Comparison of ENCODE assay signal across 16 cellular contexts in genomic region chr14:94225460-94225989, GRCh38. TPM values are rescaled to one million over a fixed set of nuclear protein-coding genes. Genes with fewer than 3 reads are reported as not detected.
A peak's percentile ranks its signal among the peaks of the same experiment; 100 is the strongest.
DNase-seq lines count a peak whose midpoint lies in the region; ATAC-seq and TF ChIP-seq lines count a peak whose summit lies in the region.
"Had no signal": no experiment of that assay in that cellular context is flagged by ENCODE, and none has a peak within 500 bp of the region (broad histone marks: within the 10 kb centered on the region; RNA-seq: fewer than 3 reads in every experiment).

No MANE protein-coding gene starts in this region.

- no peak overlapping the region for H3K4me3 Mint-ChIP-seq in naive thymus-derived CD8-positive, alpha-beta T cell
- H3K4me3 Mint-ChIP-seq: CD14-positive monocyte; CD4-positive, alpha-beta T cell; CD8-positive, alpha-beta memory T cell had no signal

- H3K27ac ChIP-seq in BLaER1 treated with 17β-estradiol and CSF1 and Interleukin-3, amounts not matched to agents 10 nM and 100 nM, result no peak overlapping the region
- peak overlapping the region; percentile 69 for H3K27ac ChIP-seq in VCaP

- peak overlapping the region in 1 of 10 donors; percentile 36 for H3K27ac Mint-ChIP-seq in naive thymus-derived CD8-positive, alpha-beta T cell
- H3K27ac Mint-ChIP-seq: CD14-positive monocyte; CD4-positive, alpha-beta T cell; CD8-positive, alpha-beta memory T cell had no signal

- POLR2A ChIA-PET in HEK293T (lab: Yijun Ruan, JAX), result no interaction called here
- POLR2A ChIA-PET in naive thymus-derived CD8-positive, alpha-beta T cell (lab: Charles Lee), result no interaction called here

- DNase-seq in LNCaP clone FGC (ENCODE audit: low read depth) (peak; percentile 10), SK-N-DZ (ENCODE audit: low spot score) (peak; percentile 79), left lobe of liver (ENCODE audit: low spot score) (no peak), HEK293T (ENCODE audit: extremely low spot score) (no peak)
- no peak for DNase-seq in naive thymus-derived CD8-positive, alpha-beta T cell
- DNase-seq: CD4-positive, alpha-beta T cell; CD8-positive, alpha-beta memory T cell; DMS 273 treated with DMSO at 0.1 percent for 48 hours; DMS79; EL; GDM1; H7 had no signal

- peaks cover 0 to 18% (median 12%) of the 10 kb centered on the region in 10 experiments; a peak in 10 of 20 replicates for H3K4me1 ChIP-seq in BLaER1 treated with 17β-estradiol and CSF1 and Interleukin-3, amounts not matched to agents 10 nM and 100 nM

- H3K4me3 ChIP-seq in BLaER1 treated with 17β-estradiol and CSF1 and Interleukin-3, amounts not matched to agents 10 nM and 100 nM, result no peak overlapping the region
- no peak overlapping the region for H3K4me3 ChIP-seq in LNCaP clone FGC (ENCODE audit: low read depth, low read length)

- peaks cover 0 to 28% (median 11%) of the 10 kb centered on the region in 9 donors for H3K9me3 Mint-ChIP-seq in naive thymus-derived CD8-positive, alpha-beta T cell

- peaks cover 3 to 15% (median 7%) of the 10 kb centered on the region in 5 donors for H3K27me3 Mint-ChIP-seq in naive thymus-derived CD8-positive, alpha-beta T cell
- H3K27me3 Mint-ChIP-seq: CD4-positive, alpha-beta T cell had no signal

- peak overlapping the region in 8 of 11 experiments; percentile 2 to 43 (median 29); a peak in 9 of 22 replicates for H3K4me2 ChIP-seq in BLaER1 treated with 17β-estradiol and CSF1 and Interleukin-3, amounts not matched to agents 10 nM and 100 nM

- ATAC-seq in HG03439 (IDR thresholded peaks at IDR 0.05; ENCODE audit: unreplicated experiment) (no peak), left lobe of liver (no peak)
- ATAC-seq in naive thymus-derived CD8-positive, alpha-beta T cell, result no peak

- H3K9ac ChIP-seq in BLaER1 treated with 17β-estradiol and CSF1 and Interleukin-3, amounts not matched to agents 10 nM and 100 nM, result no peak overlapping the region

- H3K4me1 Mint-ChIP-seq in naive thymus-derived CD8-positive, alpha-beta T cell, result peaks cover 0 to 12% (median 0%) of the 10 kb centered on the region in 4 donors
- H3K4me1 Mint-ChIP-seq: CD8-positive, alpha-beta memory T cell had no signal

- no peaks in the 10 kb centered on the region for H3K36me3 ChIP-seq in BLaER1 treated with 17β-estradiol and CSF1 and Interleukin-3, amounts not matched to agents 10 nM and 100 nM

- H4K20me1 ChIP-seq in BLaER1 treated with 17β-estradiol and CSF1 and Interleukin-3, amounts not matched to agents 10 nM and 100 nM, result no peaks in the 10 kb centered on the region

- H3K36me3 Mint-ChIP-seq in naive thymus-derived CD8-positive, alpha-beta T cell, result peaks cover 0 to 21% (median 10%) of the 10 kb centered on the region in 3 donors
- H3K36me3 Mint-ChIP-seq: CD14-positive monocyte had no signal

- no peak for TF ChIP-seq CTCF in LNCaP clone FGC (IDR thresholded peaks at IDR 0.05; ENCODE audit: control insufficient read depth, extremely low read depth, insufficient read depth)
- TF ChIP-seq CTCF in VCaP (conservative IDR thresholded peaks at IDR 0.05), result no peak

- CTCF ChIA-PET in HEK293T (lab: Yijun Ruan, JAX), result no interaction called here

- no peaks in the 10 kb centered on the region for H3K27me3 ChIP-seq in BLaER1 treated with 17β-estradiol and CSF1 and Interleukin-3, amounts not matched to agents 10 nM and 100 nM

- H3K9me3 ChIP-seq in BLaER1 treated with 17β-estradiol and CSF1 and Interleukin-3, amounts not matched to agents 10 nM and 100 nM (replicated peaks in 1 of 11), result peaks cover 0 to 43% (median 21%) of the 10 kb centered on the region in 11 experiments; a peak in 19 of 22 replicates

TF ChIP-seq in HEK293T, 16 proteins besides CTCF, POLR2A, EP300 and RAD21:
- TF ChIP-seq SUZ12 (IDR thresholded peaks at IDR 0.05), result no peak
- TF ChIP-seq ELF4 (IDR thresholded peaks at IDR 0.05), result no peak
- TF ChIP-seq FOXK2 (IDR thresholded peaks at IDR 0.05), result no peak
- TF ChIP-seq TARDBP (IDR thresholded peaks at IDR 0.05), result no peak
- no peak for TF ChIP-seq NFRKB (IDR thresholded peaks at IDR 0.05)
- TF ChIP-seq LEF1 (IDR thresholded peaks at IDR 0.05; ENCODE audit: borderline replicate concordance), result no peak
- TF ChIP-seq BHLHE40 (IDR thresholded peaks at IDR 0.05; ENCODE audit: borderline replicate concordance), result no peak
- TF ChIP-seq FOXM1 (IDR thresholded peaks at IDR 0.05; ENCODE audit: borderline replicate concordance), result no peak
- no peak for TF ChIP-seq SP1 (IDR thresholded peaks at IDR 0.05)
- TF ChIP-seq CTBP1 (IDR thresholded peaks at IDR 0.05; ENCODE audit: borderline replicate concordance), result no peak
- no peak for TF ChIP-seq ARNT (IDR thresholded peaks at IDR 0.05)
- TF ChIP-seq L3MBTL2 (conservative IDR thresholded peaks at IDR 0.05), result no peak
- TF ChIP-seq, protein P1, sequence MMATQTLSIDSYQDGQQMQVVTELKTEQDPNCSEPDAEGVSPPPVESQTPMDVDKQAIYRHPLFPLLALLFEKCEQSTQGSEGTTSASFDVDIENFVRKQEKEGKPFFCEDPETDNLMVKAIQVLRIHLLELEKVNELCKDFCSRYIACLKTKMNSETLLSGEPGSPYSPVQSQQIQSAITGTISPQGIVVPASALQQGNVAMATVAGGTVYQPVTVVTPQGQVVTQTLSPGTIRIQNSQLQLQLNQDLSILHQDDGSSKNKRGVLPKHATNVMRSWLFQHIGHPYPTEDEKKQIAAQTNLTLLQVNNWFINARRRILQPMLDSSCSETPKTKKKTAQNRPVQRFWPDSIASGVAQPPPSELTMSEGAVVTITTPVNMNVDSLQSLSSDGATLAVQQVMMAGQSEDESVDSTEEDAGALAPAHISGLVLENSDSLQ (IDR thresholded peaks at IDR 0.05), result no peak
- TF ChIP-seq HDGF (IDR thresholded peaks at IDR 0.05; ENCODE audit: borderline replicate concordance), result no peak
- TF ChIP-seq FOXA1 (IDR thresholded peaks at IDR 0.05), result no peak
- no peak for TF ChIP-seq ZNF384 (IDR thresholded peaks at IDR 0.05)

RNA-seq across cellular contexts. Expression of gene PPP4R4, which starts 51.4 kb away (rescaled TPM):
- 2.7 and 10.5 TPM in 2 replicates for polyA plus RNA-seq in SK-N-DZ (2014; cell fraction: cytosol; rRNA removed)
- polyA plus RNA-seq in SK-N-DZ (2014; cell fraction: nucleus; rRNA removed), result 5.9 and 8.7 TPM in 2 replicates
- total RNA-seq in left lobe of liver, result 0.28 TPM
- 1 to 10 TPM in 1 of 2 experiments, under 1 TPM in 1; 0.52 to 1.5 TPM for total RNA-seq in naive thymus-derived CD8-positive, alpha-beta T cell
- under 1 TPM in 2 of 3 donors, not detected in 1; 0.07 to 0.16 TPM for polyA plus RNA-seq in naive thymus-derived CD8-positive, alpha-beta T cell

Comparison
In these comparisons a context has a peak if more than half of its experiments do, and no peak if none do; other contexts are left out.
1. DNase-seq: peak in LNCaP clone FGC (single experiment) and SK-N-DZ (single experiment); none in left lobe of liver (single experiment), HEK293T (single experiment) and naive thymus-derived CD8-positive, alpha-beta T cell (0 of 10).